8 cellular contexts compared by ENCODE assay signal in genomic region chr7:5423844-5424688, GRCh38. TPM values are rescaled to one million over a fixed set of nuclear protein-coding genes. Genes with fewer than 3 reads are reported as not detected.
A peak's percentile ranks its signal among the peaks of the same experiment; 100 is the strongest.
DNase-seq lines count a peak whose midpoint lies in the region; ATAC-seq, FAIRE-seq and TF ChIP-seq lines count a peak whose summit lies in the region.

No MANE protein-coding gene starts in this region.

- peak overlapping the region in 1 of 2 donors; percentile 77 for H3K27ac Mint-ChIP-seq in activated naive CD4-positive, alpha-beta T cell treated with anti-CD3 and anti-CD28 coated beads, Interleukin-2, amount 50 U/mL, for 72 hours
- peak overlapping the region; percentile 38 to 54 for H3K27ac Mint-ChIP-seq in natural killer cell

- peak overlapping the region; percentile 90 for H3K4me3 Mint-ChIP-seq in natural killer cell

- TF ChIP-seq CTCF in natural killer cell (IDR thresholded peaks at IDR 0.05) = no peak

- DNase-seq in DMS53 treated with DMSO at 0.1 percent for 48 hours (lab: John Stamatoyannopoulos, UW; ENCODE audit: unreplicated experiment) = peak; percentile 97
- peak; percentile 96 for DNase-seq in HuH-7.5 (ENCODE audit: low spot score)
- DNase-seq in NOMO-1 treated with DMSO at 0.1 percent for 48 hours (lab: John Stamatoyannopoulos, UW; ENCODE audit: unreplicated experiment) = peak; percentile 98
- DNase-seq in activated naive CD4-positive, alpha-beta T cell treated with anti-CD3 and anti-CD28 coated beads, Interleukin-2, amount 50 U/mL, for 72 hours (ENCODE audit: low spot score in 2 of 2) = peak in 1 of 2 donors; percentile 57
- peak; percentile 81 to 92 for DNase-seq in frontal cortex (ENCODE audit: low spot score in 2 of 2)
- DNase-seq in natural killer cell = peak; percentile 38
- DNase-seq in urothelium cell line (ENCODE audit: low spot score) = peak; percentile 99

- H3K27me3 Mint-ChIP-seq in natural killer cell (ENCODE audit: low read depth in 2 of 2) = peaks cover 21 to 50% of the 10 kb centered on the region in 2 donors

- FAIRE-seq in frontal cortex (lab: Jason Lieb, UNC) (no peak), urothelium cell line (lab: Jason Lieb, UNC) (peak; percentile 55)

- H3K36me3 Mint-ChIP-seq in activated naive CD4-positive, alpha-beta T cell treated with anti-CD3 and anti-CD28 coated beads, Interleukin-2, amount 50 U/mL, for 72 hours = no peaks in the 10 kb centered on the region
- no peaks in the 10 kb centered on the region for H3K36me3 Mint-ChIP-seq in natural killer cell

- H3K4me1 Mint-ChIP-seq in natural killer cell = peaks cover 22 to 50% of the 10 kb centered on the region in 2 donors

- H3K9me3 Mint-ChIP-seq in activated naive CD4-positive, alpha-beta T cell treated with anti-CD3 and anti-CD28 coated beads, Interleukin-2, amount 50 U/mL, for 72 hours = no peaks in the 10 kb centered on the region
- no peaks in the 10 kb centered on the region for H3K9me3 Mint-ChIP-seq in natural killer cell

- intact Hi-C loops in natural killer cell (cut with micrococcal nuclease) = no loop called here

- peak; percentile 50 to 63 for ATAC-seq in activated naive CD4-positive, alpha-beta T cell treated with anti-CD3 and anti-CD28 coated beads, Interleukin-2, amount 50 U/mL, for 72 hours
- ATAC-seq in natural killer cell (peak; percentile 44 to 73 (median 45)), GM21723 (IDR thresholded peaks at IDR 0.05; ENCODE audit: unreplicated experiment) (no peak)

RNA-seq across cellular contexts. Expression of gene TNRC18, which starts 0.4 kb away (rescaled TPM):
- 10 to 100 TPM; 46.9 to 47.7 TPM for total RNA-seq in activated naive CD4-positive, alpha-beta T cell treated with anti-CD3 and anti-CD28 coated beads, Interleukin-2, amount 50 U/mL, for 72 hours
- 40.8 TPM for total RNA-seq in frontal cortex
- total RNA-seq in natural killer cell = 100 to 1,000 TPM; 111 to 127 (median 124) TPM
